Comparison of ENCODE assay signal across 23 cellular contexts in genomic region chr9:72427801-72428200, GRCh38.
DNase-seq lines count a peak whose midpoint lies in the region; FAIRE-seq and TF ChIP-seq lines count a peak whose summit lies in the region.
"Had no signal": no experiment of that assay in that cellular context is flagged by ENCODE, and none has a peak within 500 bp of the region (broad histone marks: within the 10 kb centered on the region; RNA-seq: fewer than 3 reads in every experiment).

No MANE protein-coding gene starts in this region.

- no peaks in the 10 kb centered on the region for H3K9me3 ChIP-seq in skeletal muscle satellite cell (replicated peaks; ENCODE audit: low read length)

- H3K4me3 ChIP-seq in fibroblast of pulmonary artery (replicated peaks; ENCODE audit: low read depth, low read length): no peak overlapping the region
- H3K4me3 ChIP-seq in skeletal muscle satellite cell (ENCODE audit: low read length): no peak overlapping the region

- H3K4me2 ChIP-seq in skeletal muscle satellite cell (ENCODE audit: low read length): peak overlapping the region; percentile 7

- H3K4me1 ChIP-seq in skeletal muscle satellite cell (ENCODE audit: control insufficient read depth, insufficient read depth, low read length): peaks cover 19% of the 10 kb centered on the region

- H3K9ac ChIP-seq in skeletal muscle satellite cell (ENCODE audit: low read depth, low read length): peak overlapping the region; percentile 10

- DNase-seq in GM03348 (ENCODE audit: low spot score): peak; percentile 24
- DNase-seq in amniotic epithelial cell (ENCODE audit: low read depth): peak; percentile 21
- peak; percentile 29 for DNase-seq in fibroblast of pulmonary artery (ENCODE audit: low read depth)
- DNase-seq in RPMI8226: no peak
- no peak for DNase-seq in GM12892 (ENCODE audit: insufficient read length)
- DNase-seq in effector CD4-positive, alpha-beta T cell: no peak
- DNase-seq: ACHN; AML-193; C1 segment of cervical spinal cord; CD8-positive, alpha-beta memory T cell; DMS 273 treated with DMSO at 0.1 percent for 48 hours; DMS79; GDM1; NCI-H1048; NCI-H1417; NCI-H1694; NCI-H2029 treated with DMSO at 0.1 percent for 48 hours; NCI-H446 treated with DMSO at 0.1 percent for 48 hours; NCI-H526; SHP77 treated with DMSO at 0.1 percent for 48 hours had no signal

- FAIRE-seq in GM12892 (lab: Jason Lieb, UNC): no peak
- FAIRE-seq: GM12891, GM19239 had no signal

- no peak for TF ChIP-seq POLR2A in GM12892 (IDR thresholded peaks at IDR 0.05; ENCODE audit: low read depth, low read length)

- no peaks in the 10 kb centered on the region for H3K36me3 ChIP-seq in skeletal muscle satellite cell (ENCODE audit: insufficient read depth, low read length)

- no peaks in the 10 kb centered on the region for H3K27me3 ChIP-seq in skeletal muscle satellite cell (ENCODE audit: control insufficient read depth, insufficient read depth, low read length)

- no peak for TF ChIP-seq CTCF in fibroblast of pulmonary artery (IDR thresholded peaks at IDR 0.05; ENCODE audit: low read length, missing control alignments)

Comparison
In these comparisons a context has a peak if more than half of its experiments do, and no peak if none do; other contexts are left out.
1. DNase-seq: peak in GM03348 (single experiment), amniotic epithelial cell (single experiment) and fibroblast of pulmonary artery (single experiment); none in RPMI8226 (single experiment), GM12892 (single experiment) and effector CD4-positive, alpha-beta T cell (single experiment).